27 cellular contexts compared by ENCODE assay signal in the genomic region with DNA sequence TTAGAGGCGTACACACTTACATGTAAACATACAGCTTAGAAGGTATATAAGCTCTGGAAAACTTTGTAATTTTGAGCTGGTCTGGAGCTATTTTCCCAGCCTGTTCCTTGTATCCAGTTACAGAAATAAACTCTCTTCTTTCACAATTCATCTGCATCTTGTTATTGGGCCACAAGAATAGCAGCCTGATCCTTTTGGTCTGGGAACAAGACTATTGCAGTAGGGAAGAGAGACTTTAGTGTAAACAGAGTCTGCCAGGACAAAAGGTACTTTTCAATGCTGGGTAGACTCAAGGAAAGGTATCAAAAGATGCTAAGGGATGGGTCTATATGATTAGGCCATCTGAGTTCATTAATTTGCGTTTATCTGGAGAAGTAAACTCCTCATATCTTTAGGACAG.
"Had no signal": no experiment of that assay in that cellular context is flagged by ENCODE, and none has a peak within 500 bp of the region (broad histone marks: within the 10 kb centered on the region; RNA-seq: fewer than 3 reads in every experiment).

No MANE protein-coding gene starts in this region.

- DNase-seq: activated CD4-positive, alpha-beta T cell treated with anti-CD3 and anti-CD28 coated beads, Interleukin-2, amount 10 ng/mL, durations not matched to agents 24 days and 14 days; activated CD4-positive, alpha-beta T cell treated with anti-CD3 and anti-CD28 coated beads, Interleukin-2, amount 50 U/mL, for 48 hours; activated CD4-positive, CD25-positive, alpha-beta regulatory T cell treated with anti-CD3 and anti-CD28 coated beads, Interleukin-2, amount 50 U/mL, for 72 hours; activated CD8-positive, alpha-beta memory T cell treated with anti-CD3 and anti-CD28 coated beads, Interleukin-2, amount 10 ng/mL, durations not matched to agents 7 days and 5 days; activated effector memory CD4-positive, alpha-beta T cell treated with Interleukin-2 at 50 U/mL for 16 hours; activated naive CD4-positive, alpha-beta T cell; activated T-cell treated with anti-CD3 and anti-CD28 coated beads, Interleukin-2, amount 50 U/mL, for 24 hours; amniotic stem cell; body of pancreas; MG63; MV-4-11; NCI-H1092 treated with DMSO at 0.1 percent for 48 hours; NCI-H1417 treated with DMSO at 0.1 percent for 48 hours; NCI-H1694; NCI-H2029 treated with DMSO at 0.1 percent for 48 hours; NCI-H345; NCI-H510A; NCI-H526 treated with DMSO at 0.1 percent for 48 hours; SW 1271 had no signal

- H3K4me1 Mint-ChIP-seq: activated CD4-positive, alpha-beta T cell treated with anti-CD3 and anti-CD28 coated beads, Interleukin-2, amount 10 ng/mL, durations not matched to agents 24 days and 14 days; activated CD8-positive, alpha-beta memory T cell treated with anti-CD3 and anti-CD28 coated beads, Interleukin-2, amount 10 ng/mL, durations not matched to agents 7 days and 5 days; activated naive CD4-positive, alpha-beta T cell treated with anti-CD3 and anti-CD28 coated beads, Interleukin-2, amount 50 U/mL, for 24 hours had no signal

- H3K4me1 ChIP-seq: ascending aorta, body of pancreas, SJSA1 had no signal

- H3K4me2 ChIP-seq: KMS-11 had no signal

- H3K27ac ChIP-seq: ascending aorta, body of pancreas, KMS-11, SJSA1 had no signal

- H3K27me3 Mint-ChIP-seq: activated CD4-positive, alpha-beta T cell treated with anti-CD3 and anti-CD28 coated beads, Interleukin-2, amount 10 ng/mL, durations not matched to agents 24 days and 14 days; activated CD8-positive, alpha-beta memory T cell treated with anti-CD3 and anti-CD28 coated beads, Interleukin-2, amount 10 ng/mL, durations not matched to agents 7 days and 5 days; activated naive CD4-positive, alpha-beta T cell treated with anti-CD3 and anti-CD28 coated beads, Interleukin-2, amount 50 U/mL, for 24 hours; activated T-cell treated with anti-CD3 and anti-CD28 coated beads, Interleukin-2, amount 50 U/mL, for 24 hours had no signal

- ATAC-seq: activated CD8-positive, alpha-beta memory T cell treated with anti-CD3 and anti-CD28 coated beads, Interleukin-2, amount 10 ng/mL, durations not matched to agents 7 days and 5 days; body of pancreas; SK-N-SH treated with all-trans-retinoic acid at 6 μM for 48 hours; WTC11 had no signal

- H3K27me3 ChIP-seq: ascending aorta, body of pancreas, MG63, SJSA1 had no signal

- H3K27ac Mint-ChIP-seq: activated CD4-positive, alpha-beta T cell treated with anti-CD3 and anti-CD28 coated beads, Interleukin-2, amount 10 ng/mL, durations not matched to agents 24 days and 14 days; activated CD8-positive, alpha-beta memory T cell treated with anti-CD3 and anti-CD28 coated beads, Interleukin-2, amount 10 ng/mL, durations not matched to agents 7 days and 5 days; activated naive CD4-positive, alpha-beta T cell treated with anti-CD3 and anti-CD28 coated beads, Interleukin-2, amount 50 U/mL, for 24 hours; activated T-cell treated with anti-CD3 and anti-CD28 coated beads, Interleukin-2, amount 50 U/mL, for 24 hours; activated T-helper 1 cell treated with anti-CD3 and anti-CD28 coated beads, Interleukin-12 subunit alpha, Interleukin-12 subunit beta, Interleukin-2, Interleukin-4 antibody, amounts not matched to agents 30 ng/mL and 10 ng/mL and 1 ng/mL, durations not matched to agents 14 hours and 24 hours and 36 hours; T-helper 1 cell treated with Interleukin-12 subunit alpha and Interleukin-12 subunit beta and Interleukin-4 antibody, amounts not matched to agents 30 μg/mL and 1 μg/mL, for 36 hours; WTC11 had no signal

- H3K4me3 ChIP-seq: ascending aorta, body of pancreas, MG63, SJSA1 had no signal

- H3K9ac ChIP-seq: KMS-11 had no signal

- H3K9me3 ChIP-seq: ascending aorta, body of pancreas, MG63 had no signal

- H3K36me3 ChIP-seq: ascending aorta, MG63, SJSA1 had no signal

- H3K36me3 Mint-ChIP-seq: activated CD8-positive, alpha-beta memory T cell treated with anti-CD3 and anti-CD28 coated beads, Interleukin-2, amount 10 ng/mL, durations not matched to agents 7 days and 5 days; activated naive CD4-positive, alpha-beta T cell treated with anti-CD3 and anti-CD28 coated beads, Interleukin-2, amount 50 U/mL, for 24 hours; WTC11 had no signal

- H3K4me3 Mint-ChIP-seq: activated CD4-positive, alpha-beta T cell treated with anti-CD3 and anti-CD28 coated beads, Interleukin-2, amount 10 ng/mL, durations not matched to agents 24 days and 14 days; activated CD8-positive, alpha-beta memory T cell treated with anti-CD3 and anti-CD28 coated beads, Interleukin-2, amount 10 ng/mL, durations not matched to agents 7 days and 5 days; activated naive CD4-positive, alpha-beta T cell treated with anti-CD3 and anti-CD28 coated beads, Interleukin-2, amount 50 U/mL, for 24 hours; activated T-cell treated with anti-CD3 and anti-CD28 coated beads, Interleukin-2, amount 50 U/mL, for 24 hours; activated T-helper 1 cell treated with anti-CD3 and anti-CD28 coated beads, Interleukin-12 subunit alpha, Interleukin-12 subunit beta, Interleukin-2, Interleukin-4 antibody, amounts not matched to agents 30 ng/mL and 10 ng/mL and 1 ng/mL, durations not matched to agents 14 hours and 24 hours and 36 hours; T-helper 1 cell treated with Interleukin-12 subunit alpha and Interleukin-12 subunit beta and Interleukin-4 antibody, amounts not matched to agents 30 μg/mL and 1 μg/mL, for 36 hours; WTC11 had no signal
